In genomic region chr9:135073081-135073740, GRCh38 we compare ENCODE assay signal across 21 cellular contexts. TPM values are rescaled to one million over a fixed set of nuclear protein-coding genes. Genes with fewer than 3 reads are reported as not detected.
DNase-seq lines count a peak whose midpoint lies in the region; ATAC-seq and TF ChIP-seq lines count a peak whose summit lies in the region.
"Had no signal": no experiment of that assay in that cellular context is flagged by ENCODE, and none has a peak within 500 bp of the region (broad histone marks: within the 10 kb centered on the region; RNA-seq: fewer than 3 reads in every experiment).

No MANE protein-coding gene starts in this region.

- no peak overlapping the region for H3K4me3 Mint-ChIP-seq in natural killer cell treated with Interleukin-12 subunit alpha and Interleukin-12 subunit beta and Interleukin-15 and Interleukin-18, amount 100 ng/mL, for 72 hours
- H3K4me3 Mint-ChIP-seq in natural killer cell = no peak overlapping the region
- no peak overlapping the region for H3K4me3 Mint-ChIP-seq in endodermal cell
- H3K4me3 Mint-ChIP-seq: CD8-positive, alpha-beta T cell; GM23338 had no signal

- no peak overlapping the region for H3K9ac ChIP-seq in endodermal cell (ENCODE audit: extremely low read depth, low read length, poor library complexity, severe bottlenecking)
- H3K9ac ChIP-seq in Karpas-422 (ENCODE audit: low read length) = no peak overlapping the region

- no peaks in the 10 kb centered on the region for H4K20me1 ChIP-seq in Karpas-422 (ENCODE audit: insufficient read depth, low read depth, low read length)

- DNase-seq in natural killer cell treated with Interleukin-12 subunit alpha and Interleukin-12 subunit beta and Interleukin-15 and Interleukin-18, amount 100 ng/mL, for 72 hours (ENCODE audit: low spot score) = peak; percentile 31
- DNase-seq in natural killer cell = no peak
- DNase-seq in endodermal cell = peak; percentile 13
- peak; percentile 21 for DNase-seq in sigmoid colon
- no peak for DNase-seq in Karpas-422
- DNase-seq in cortex of kidney (lab: John Stamatoyannopoulos, UW) = no peak
- DNase-seq: CD8-positive, alpha-beta T cell; HCEC 1CT; IMR-90; KG1; MM.1S; NCI-H2029; NCI-H446 treated with DMSO at 0.1 percent for 48 hours; NCI-H526 treated with DMSO at 0.1 percent for 48 hours; PC-9; RPMI8226; SHP77 had no signal

- no peak overlapping the region for H3K27ac Mint-ChIP-seq in natural killer cell treated with Interleukin-12 subunit alpha and Interleukin-12 subunit beta and Interleukin-15 and Interleukin-18, amount 100 ng/mL, for 72 hours
- no peak overlapping the region for H3K27ac Mint-ChIP-seq in natural killer cell
- H3K27ac Mint-ChIP-seq in endodermal cell = no peak overlapping the region
- H3K27ac Mint-ChIP-seq: CD8-positive, alpha-beta T cell; GM23338 had no signal

- no peaks in the 10 kb centered on the region for H3K4me1 ChIP-seq in endodermal cell (ENCODE audit: control insufficient read depth, insufficient read depth, low read length)
- peaks cover 0 to 19% (median 15%) of the 10 kb centered on the region in 4 donors for H3K4me1 ChIP-seq in sigmoid colon
- no peaks in the 10 kb centered on the region for H3K4me1 ChIP-seq in Karpas-422 (ENCODE audit: low read length)
- H3K4me1 ChIP-seq: Caco-2 had no signal

- TF ChIP-seq CTCF in natural killer cell (IDR thresholded peaks at IDR 0.05) (no peak), endodermal cell (conservative IDR thresholded peaks at IDR 0.05) (no peak), sigmoid colon (IDR thresholded peaks at IDR 0.05) (no peak)

- intact Hi-C loops in natural killer cell (cut with micrococcal nuclease) = no loop called here
- intact Hi-C loops in sigmoid colon (cut with DNase I) = no loop called here

- no peaks in the 10 kb centered on the region for H3K36me3 Mint-ChIP-seq in natural killer cell treated with Interleukin-12 subunit alpha and Interleukin-12 subunit beta and Interleukin-15 and Interleukin-18, amount 100 ng/mL, for 72 hours
- H3K36me3 Mint-ChIP-seq in natural killer cell (no peaks in the 10 kb centered on the region), endodermal cell (ENCODE audit: low read depth) (no peaks in the 10 kb centered on the region)
- H3K36me3 Mint-ChIP-seq: CD8-positive, alpha-beta T cell had no signal

- no peak overlapping the region for H3K4me2 ChIP-seq in Karpas-422 (ENCODE audit: low read depth, low read length, poor library complexity, severe bottlenecking)
- H3K4me2 ChIP-seq: GM23338, PC-9 had no signal

- no peaks in the 10 kb centered on the region for H3K9me3 Mint-ChIP-seq in natural killer cell treated with Interleukin-12 subunit alpha and Interleukin-12 subunit beta and Interleukin-15 and Interleukin-18, amount 100 ng/mL, for 72 hours
- H3K9me3 Mint-ChIP-seq in natural killer cell (no peaks in the 10 kb centered on the region), endodermal cell (no peaks in the 10 kb centered on the region)
- H3K9me3 Mint-ChIP-seq: CD8-positive, alpha-beta T cell; GM23338 had no signal

- H3K27me3 Mint-ChIP-seq in natural killer cell treated with Interleukin-12 subunit alpha and Interleukin-12 subunit beta and Interleukin-15 and Interleukin-18, amount 100 ng/mL, for 72 hours = peaks cover 12 to 26% of the 10 kb centered on the region in 2 donors
- peaks cover 18% of the 10 kb centered on the region in 2 donors for H3K27me3 Mint-ChIP-seq in natural killer cell (ENCODE audit: low read depth in 2 of 2)
- H3K27me3 Mint-ChIP-seq in endodermal cell (ENCODE audit: insufficient read depth) = peaks cover 32% of the 10 kb centered on the region

- ATAC-seq in natural killer cell treated with Interleukin-12 subunit alpha and Interleukin-12 subunit beta and Interleukin-15 and Interleukin-18, amount 100 ng/mL, for 72 hours = no peak
- no peak for ATAC-seq in natural killer cell
- no peak for ATAC-seq in HG03521 (IDR thresholded peaks at IDR 0.05; ENCODE audit: unreplicated experiment)
- ATAC-seq: CD8-positive, alpha-beta T cell; GM23338 had no signal

- H3K27me3 ChIP-seq in endodermal cell (ENCODE audit: control insufficient read depth, insufficient read depth, low read length, poor library complexity, severe bottlenecking) (peaks cover 23% of the 10 kb centered on the region), sigmoid colon (peaks cover 0 to 24% (median 7%) of the 10 kb centered on the region in 3 donors), Karpas-422 (ENCODE audit: low read length) (no peaks in the 10 kb centered on the region)

- no peak overlapping the region for H3K4me3 ChIP-seq in endodermal cell (ENCODE audit: low read length)
- H3K4me3 ChIP-seq in sigmoid colon = no peak overlapping the region
- no peak overlapping the region for H3K4me3 ChIP-seq in Karpas-422 (ENCODE audit: low read length)
- H3K4me3 ChIP-seq: GM23338, PC-9 had no signal

- no peak for TF ChIP-seq POLR2A in sigmoid colon (IDR thresholded peaks at IDR 0.05)

- H3K36me3 ChIP-seq in endodermal cell (ENCODE audit: control insufficient read depth, insufficient read depth, low read length) = no peaks in the 10 kb centered on the region
- H3K36me3 ChIP-seq in sigmoid colon = no peaks in the 10 kb centered on the region
- H3K36me3 ChIP-seq in Karpas-422 (ENCODE audit: insufficient read depth, low read length) = no peaks in the 10 kb centered on the region

- H3K9me2 ChIP-seq in Karpas-422 (replicated peaks; ENCODE audit: insufficient read depth, low read length) = no peaks in the 10 kb centered on the region

- no peaks in the 10 kb centered on the region for H3K79me2 ChIP-seq in Karpas-422 (ENCODE audit: low read length)

- no peak overlapping the region for H2AFZ ChIP-seq in Karpas-422 (ENCODE audit: low read length)
- H2AFZ ChIP-seq: GM23338, PC-9 had no signal

- H3K9me3 ChIP-seq in endodermal cell (ENCODE audit: control insufficient read depth, low read length) = no peaks in the 10 kb centered on the region
- H3K9me3 ChIP-seq in sigmoid colon = no peaks in the 10 kb centered on the region
- H3K9me3 ChIP-seq in Karpas-422 (ENCODE audit: low read length) = no peaks in the 10 kb centered on the region
- H3K9me3 ChIP-seq: Caco-2 had no signal

- WGBS in endodermal cell (ENCODE audit: insufficient coverage in 1 of 2, insufficient read length in 1 of 2), 2 experiments = 87 to 89% methylated on average over 10 to 13 of the region's 13 CpGs
- 79 to 85% methylated on average over 13 of the region's 13 CpGs for WGBS in sigmoid colon, 2 donors

- H3K27ac ChIP-seq in endodermal cell (ENCODE audit: low read depth, low read length) (no peak overlapping the region), sigmoid colon (no peak overlapping the region), Karpas-422 (ENCODE audit: low read length) (no peak overlapping the region)
- H3K27ac ChIP-seq: C4-2B, PC-9 had no signal

- no peak for TF ChIP-seq EP300 in sigmoid colon (IDR thresholded peaks at IDR 0.05)

- H3K4me1 Mint-ChIP-seq in natural killer cell treated with Interleukin-12 subunit alpha and Interleukin-12 subunit beta and Interleukin-15 and Interleukin-18, amount 100 ng/mL, for 72 hours (ENCODE audit: low read depth in 2 of 2) = no peaks in the 10 kb centered on the region
- H3K4me1 Mint-ChIP-seq in natural killer cell = no peaks in the 10 kb centered on the region
- peaks cover 5% of the 10 kb centered on the region for H3K4me1 Mint-ChIP-seq in endodermal cell

RNA-seq across cellular contexts. Expression of gene OLFM1, which starts 14.3 kb away (rescaled TPM):
- total RNA-seq in natural killer cell treated with Interleukin-12 subunit alpha and Interleukin-12 subunit beta and Interleukin-15 and Interleukin-18, amount 100 ng/mL, for 72 hours = not detected
- total RNA-seq in natural killer cell (under 1 TPM in 1 of 3 donors, not detected in 2; 0.18 TPM), endodermal cell (10 to 100 TPM; 11.0 to 23.2 TPM), sigmoid colon (10 to 100 TPM; 13.3 to 19.3 (median 17.2) TPM)
- polyA plus RNA-seq in endodermal cell (2013, experiment 1 of 2) = 55.6 TPM
- 51.7 TPM for polyA plus RNA-seq in endodermal cell (2013, experiment 2 of 2)
- polyA plus RNA-seq in sigmoid colon = 10 to 100 TPM in 1 of 3 donors, 1 to 10 TPM in 2; 1.2 to 13.6 (median 4.2) TPM
- not detected in 2 replicates for total RNA-seq in Karpas-422 (2014; rRNA removed; shearing (Covaris generic); ENCODE audit: low replicate concordance)
- total RNA-seq: Caco-2; CD8-positive, alpha-beta T cell; PC-9 had no signal

Comparison
In these comparisons a context has a peak if more than half of its experiments do, and no peak if none do; other contexts are left out.
1. DNase-seq: peak in natural killer cell treated with Interleukin-12 subunit alpha and Interleukin-12 subunit beta and Interleukin-15 and Interleukin-18, amount 100 ng/mL, for 72 hours (single experiment), endodermal cell (single experiment) and sigmoid colon (single experiment); none in natural killer cell (single experiment), Karpas-422 (single experiment) and cortex of kidney (single experiment).
2. RNA of gene OLFM1, which starts 14.3 kb away (total RNA-seq): 11.0 to 23.2 TPM in endodermal cell and 13.3 to 19.3 TPM in sigmoid colon; not detected in natural killer cell treated with Interleukin-12 subunit alpha and Interleukin-12 subunit beta and Interleukin-15 and Interleukin-18, amount 100 ng/mL, for 72 hours, 0.18 TPM in natural killer cell and not detected in Karpas-422; every median in the first group is over 10 times any median in the second.